Comparison of ENCODE assay signal across 10 cellular contexts in genomic region chr7:17275749-17276671, GRCh38. TPM values are rescaled to one million over a fixed set of nuclear protein-coding genes. Genes with fewer than 3 reads are reported as not detected.
DNase-seq lines count a peak whose midpoint lies in the region; ATAC-seq and TF ChIP-seq lines count a peak whose summit lies in the region.
"Had no signal": no experiment of that assay in that cellular context is flagged by ENCODE, and none has a peak within 500 bp of the region (broad histone marks: within the 10 kb centered on the region; RNA-seq: fewer than 3 reads in every experiment).

No MANE protein-coding gene starts in this region.

- no peaks in the 10 kb centered on the region for H3K27me3 Mint-ChIP-seq in endodermal cell (ENCODE audit: insufficient read depth)
- H3K27me3 Mint-ChIP-seq in CD14-positive monocyte (ENCODE audit: low read depth in 3 of 3), result peaks cover 0 to 5% (median 2%) of the 10 kb centered on the region in 3 donors

- peaks cover 5% of the 10 kb centered on the region for H3F3A ChIP-seq in PC-9 (ENCODE audit: insufficient read depth, low read depth)

- TF ChIP-seq CTCF in BJ (IDR thresholded peaks at IDR 0.05; ENCODE audit: insufficient read depth, low read depth, low read length) (no peak), PC-9 (conservative IDR thresholded peaks at IDR 0.05) (no peak), fibroblast of lung (conservative IDR thresholded peaks at IDR 0.05 in 1 of 2, IDR thresholded peaks at IDR 0.05 in 1 of 2; ENCODE audit: low read depth in 1 of 2, low read length in 2 of 2) (no peak), endodermal cell (conservative IDR thresholded peaks at IDR 0.05) (no peak), CD14-positive monocyte (IDR thresholded peaks at IDR 0.05) (no peak)

- no peak overlapping the region for H3K4me3 Mint-ChIP-seq in endodermal cell
- no peak overlapping the region for H3K4me3 Mint-ChIP-seq in CD14-positive monocyte
- H3K4me3 Mint-ChIP-seq: immature natural killer cell had no signal

- H3K36me3 Mint-ChIP-seq in endodermal cell (ENCODE audit: low read depth), result no peaks in the 10 kb centered on the region
- no peaks in the 10 kb centered on the region for H3K36me3 Mint-ChIP-seq in CD14-positive monocyte

- H3K27me3 ChIP-seq in BJ (ENCODE audit: control insufficient read depth, insufficient read depth, low read length) (no peaks in the 10 kb centered on the region), PC-9 (ENCODE audit: insufficient read depth, low read depth) (no peaks in the 10 kb centered on the region), fibroblast of lung (ENCODE audit: control insufficient read depth, insufficient read depth, low read length) (no peaks in the 10 kb centered on the region), endodermal cell (ENCODE audit: control insufficient read depth, insufficient read depth, low read length, poor library complexity, severe bottlenecking) (no peaks in the 10 kb centered on the region)

- POLR2A ChIA-PET in BJ (lab: Charles Lee), result interaction anchor here (0.9 kb wide), 1 partner anchor 260 kb away, joined by 4 read pairs; no protein-coding TSS in a partner anchor
- POLR2A ChIA-PET in PC-9 (lab: Charles Lee; ENCODE audit: unreplicated experiment), result no interaction called here

- H3K4me1 Mint-ChIP-seq in endodermal cell (no peaks in the 10 kb centered on the region), CD14-positive monocyte (peaks cover 9% of the 10 kb centered on the region)

- H3K9me3 ChIP-seq in PC-9 (ENCODE audit: insufficient read depth, low read depth), result peaks cover 2% of the 10 kb centered on the region; the same call in 1 of the 2 replicates
- no peaks in the 10 kb centered on the region for H3K9me3 ChIP-seq in fibroblast of lung (ENCODE audit: control insufficient read depth, insufficient read depth, low read depth, low read length)
- no peaks in the 10 kb centered on the region for H3K9me3 ChIP-seq in endodermal cell (ENCODE audit: control insufficient read depth, low read length)

- H3K9me3 Mint-ChIP-seq in endodermal cell (no peaks in the 10 kb centered on the region), CD14-positive monocyte (peaks cover 14 to 18% (median 16%) of the 10 kb centered on the region in 7 donors)

- H3K9ac ChIP-seq in fibroblast of lung (ENCODE audit: insufficient read depth, low read length), result no peak overlapping the region
- no peak overlapping the region for H3K9ac ChIP-seq in endodermal cell (ENCODE audit: extremely low read depth, low read length, poor library complexity, severe bottlenecking)

- no peaks in the 10 kb centered on the region for H3K36me3 ChIP-seq in BJ (ENCODE audit: control insufficient read depth, insufficient read depth, low read length)
- no peaks in the 10 kb centered on the region for H3K36me3 ChIP-seq in PC-9 (ENCODE audit: low read depth)
- H3K36me3 ChIP-seq in fibroblast of lung (ENCODE audit: control insufficient read depth, insufficient read depth, low read length), result no peaks in the 10 kb centered on the region
- no peaks in the 10 kb centered on the region for H3K36me3 ChIP-seq in endodermal cell (ENCODE audit: control insufficient read depth, insufficient read depth, low read length)

- no peak for ATAC-seq in GM18511 (IDR thresholded peaks at IDR 0.05; ENCODE audit: unreplicated experiment)

- H4K20me1 ChIP-seq in PC-9 (ENCODE audit: insufficient read depth) (no peaks in the 10 kb centered on the region), fibroblast of lung (ENCODE audit: control insufficient read depth, extremely low read depth, insufficient read depth, low read length) (no peaks in the 10 kb centered on the region)

- intact Hi-C loops in PC-9 (cut with micrococcal nuclease; ENCODE audit: unreplicated experiment), result no loop called here
- intact Hi-C loops in CD14-positive monocyte (cut with micrococcal nuclease), result no loop called here

- BruUV-seq in PC-9 (replicated peaks; lab: Mats Ljungman, UMichigan), result no TSS peak

- H3K4me3 ChIP-seq in BJ (ENCODE audit: low read depth, low read length), result no peak overlapping the region
- no peak overlapping the region for H3K4me3 ChIP-seq in PC-9
- no peak overlapping the region for H3K4me3 ChIP-seq in fibroblast of lung (replicated peaks in 1 of 4; ENCODE audit: control extremely low read depth in 1 of 4, insufficient read depth in 1 of 4, low read depth in 3 of 4, low read length in 4 of 4)
- H3K4me3 ChIP-seq in endodermal cell (ENCODE audit: low read length), result no peak overlapping the region

- H3K27ac Mint-ChIP-seq in endodermal cell (no peak overlapping the region), CD14-positive monocyte (peak overlapping the region in 1 of 7 donors; percentile 41)
- H3K27ac Mint-ChIP-seq: immature natural killer cell had no signal

- peak; percentile 93 for DNase-seq in BJ (ENCODE audit: low read depth)
- DNase-seq in PC-9, result peak in 1 of 2 experiments; percentile 68
- peak; percentile 96 to 98 for DNase-seq in fibroblast of lung (ENCODE audit: low read depth in 2 of 2)
- DNase-seq in pons (ENCODE audit: low spot score), result peak; percentile 12
- no peak for DNase-seq in NCI-H748 treated with DMSO at 0.1 percent for 48 hours (lab: John Stamatoyannopoulos, UW)
- DNase-seq in endodermal cell, result no peak
- no peak for DNase-seq in CD14-positive monocyte (ENCODE audit: low spot score)
- DNase-seq: GF-D8, immature natural killer cell had no signal

- H3K79me2 ChIP-seq in PC-9 (ENCODE audit: low read depth) (no peaks in the 10 kb centered on the region), fibroblast of lung (ENCODE audit: control insufficient read depth, insufficient read depth, low read length) (no peaks in the 10 kb centered on the region)

- no peaks in the 10 kb centered on the region for H3K9me2 ChIP-seq in PC-9 (ENCODE audit: insufficient read depth)

- peaks cover 5% of the 10 kb centered on the region; the same call in 1 of the 2 replicates for H3K4me1 ChIP-seq in PC-9 (replicated peaks; ENCODE audit: insufficient read depth)
- H3K4me1 ChIP-seq in fibroblast of lung (ENCODE audit: control insufficient read depth, extremely low read depth, insufficient read depth, low read length), result peaks cover 4% of the 10 kb centered on the region
- no peaks in the 10 kb centered on the region for H3K4me1 ChIP-seq in endodermal cell (ENCODE audit: control insufficient read depth, insufficient read depth, low read length)

- 96 to 100% methylated on average over 1 to 4 of the region's 4 CpGs for WGBS in endodermal cell (ENCODE audit: insufficient coverage in 1 of 2, insufficient read length in 1 of 2), 2 experiments

- CTCF ChIA-PET in BJ (lab: Yijun Ruan, JAX), result interaction anchor here (1.1 kb wide), 1 partner anchor 45 kb away, joined by 3 read pairs; no protein-coding TSS in a partner anchor
- CTCF ChIA-PET in PC-9 (lab: Charles Lee), result no interaction called here

- H3K4me2 ChIP-seq in PC-9, result no peak overlapping the region
- H3K4me2 ChIP-seq in fibroblast of lung (ENCODE audit: extremely low read depth, insufficient read depth, low read length), result peak overlapping the region; percentile 87

- H2AFZ ChIP-seq in PC-9, result no peak overlapping the region
- peak overlapping the region; percentile 39 for H2AFZ ChIP-seq in fibroblast of lung (ENCODE audit: low read length)

- H3K27ac ChIP-seq in PC-9, result peak overlapping the region; percentile 8; the same call in 1 of the 2 replicates
- H3K27ac ChIP-seq in fibroblast of lung (ENCODE audit: insufficient read depth, low read length), result peak overlapping the region; percentile 79
- no peak overlapping the region for H3K27ac ChIP-seq in endodermal cell (ENCODE audit: low read depth, low read length)

RNA-seq across cellular contexts. Expression of gene AHR, which starts 22.4 kb away (rescaled TPM):
- polyA plus RNA-seq in BJ (2011; rRNA removed), result 5.9 and 13.1 TPM in 2 replicates
- 7.2 and 13.5 TPM in 2 replicates for polyA minus RNA-seq in BJ (2011; rRNA and poly(A)+ RNA removed)
- 46.4 and 61.3 TPM in 2 replicates for total RNA-seq in PC-9 (2021)
- 63.4 and 84.4 TPM in 2 replicates for total RNA-seq in fibroblast of lung
- polyA plus RNA-seq in fibroblast of lung, result 10.2 and 15.4 TPM in 2 replicates
- 18.7 and 31.5 TPM in 2 replicates for polyA plus RNA-seq in fibroblast of lung (2012)
- 32.3 and 60.6 TPM in 2 replicates for polyA minus RNA-seq in fibroblast of lung (ENCODE audit: low replicate concordance)
- total RNA-seq in endodermal cell, result 1 to 10 TPM; 5.6 to 6.0 TPM
- 3.0 TPM for polyA plus RNA-seq in endodermal cell (2013, experiment 1 of 2)
- 3.8 TPM for polyA plus RNA-seq in endodermal cell (2013, experiment 2 of 2)
- 10 to 100 TPM; 42.4 to 54.1 TPM for polyA plus RNA-seq in CD14-positive monocyte

Comparison
In these comparisons a context has a peak if more than half of its experiments do, and no peak if none do; other contexts are left out.
1. DNase-seq: peak in BJ (single experiment), fibroblast of lung (2 of 2) and pons (single experiment); none in NCI-H748 treated with DMSO at 0.1 percent for 48 hours (single experiment), endodermal cell (single experiment) and CD14-positive monocyte (single experiment).